Comparison of ENCODE assay signal across 17 cellular contexts in the genomic region with DNA sequence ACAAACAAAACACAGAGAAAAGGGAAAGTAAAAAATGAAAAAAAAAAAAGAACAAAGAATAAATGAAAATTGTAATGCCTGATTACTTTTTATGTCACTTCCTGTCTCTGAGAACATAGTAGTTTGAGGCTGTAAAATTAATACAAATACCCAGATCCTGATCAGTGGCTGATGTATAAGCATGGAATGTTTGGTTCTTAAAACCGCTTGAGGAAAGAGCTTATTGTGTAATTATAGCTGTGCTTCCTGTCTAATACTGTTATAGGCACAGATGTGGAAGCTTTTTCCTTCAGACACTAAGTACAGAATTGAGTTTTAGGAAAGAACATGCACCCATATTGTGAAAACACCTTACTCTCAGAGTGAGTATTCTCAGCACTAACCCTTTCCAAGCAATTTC.
A peak's percentile ranks its signal among the peaks of the same experiment; 100 is the strongest.
DNase-seq lines count a peak whose midpoint lies in the region; ATAC-seq, FAIRE-seq and TF ChIP-seq lines count a peak whose summit lies in the region.
"Had no signal": no experiment of that assay in that cellular context is flagged by ENCODE, and none has a peak within 500 bp of the region (broad histone marks: within the 10 kb centered on the region; RNA-seq: fewer than 3 reads in every experiment).

No MANE protein-coding gene starts in this region.

- H3K4me2 ChIP-seq in Loucy (ENCODE audit: low read depth, low read length, poor library complexity, severe bottlenecking): no peak overlapping the region
- H3K4me2 ChIP-seq in hepatocyte: no peak overlapping the region

- H2AFZ ChIP-seq in Loucy (ENCODE audit: low read length): peak overlapping the region; percentile 79; the same call in 1 of the 2 replicates
- H2AFZ ChIP-seq in hepatocyte: peak overlapping the region; percentile 29

- H3K27me3 ChIP-seq in Loucy (ENCODE audit: insufficient read depth, low read length, poor library complexity, severe bottlenecking) (no peaks in the 10 kb centered on the region), bronchial epithelial cell (ENCODE audit: control insufficient read depth, insufficient read depth, low read length) (no peaks in the 10 kb centered on the region), hepatocyte (no peaks in the 10 kb centered on the region), upper lobe of left lung (no peaks in the 10 kb centered on the region)
- H3K27me3 ChIP-seq: stomach, uterus had no signal

- H3K27ac ChIP-seq in hepatocyte (no peak overlapping the region), upper lobe of left lung (no peak overlapping the region)
- H3K27ac ChIP-seq: HL-60, stomach, uterus, WERI-Rb-1 had no signal

- H3K9ac ChIP-seq in Loucy (ENCODE audit: low read depth, low read length, poor library complexity, severe bottlenecking): no peak overlapping the region

- intact Hi-C loops in Right ventricle myocardium inferior (cut with DNase I): no loop called here

- WGBS in hepatocyte (ENCODE audit: low lambda C conversion rate, missing lambda C conversion rate): 35% methylated on average over 1 of the region's 1 CpG
- WGBS in upper lobe of left lung, 2 donors: 3 to 8% methylated on average over 1 of the region's 1 CpG

- H3K79me2 ChIP-seq in Loucy (ENCODE audit: insufficient read depth, low read length): no peaks in the 10 kb centered on the region
- no peaks in the 10 kb centered on the region for H3K79me2 ChIP-seq in hepatocyte

- H3K36me3 ChIP-seq in Loucy (ENCODE audit: insufficient read depth, low read length): no peaks in the 10 kb centered on the region
- H3K36me3 ChIP-seq in bronchial epithelial cell (ENCODE audit: control insufficient read depth, insufficient read depth, low read length): no peaks in the 10 kb centered on the region
- H3K36me3 ChIP-seq in hepatocyte (replicated peaks; ENCODE audit: insufficient read depth, low read depth): no peaks in the 10 kb centered on the region
- no peaks in the 10 kb centered on the region for H3K36me3 ChIP-seq in upper lobe of left lung
- H3K36me3 ChIP-seq: stomach, uterus, WERI-Rb-1 had no signal

- H3K9me2 ChIP-seq in Loucy (replicated peaks; ENCODE audit: low read depth, low read length): no peaks in the 10 kb centered on the region
- H3K9me2 ChIP-seq in hepatocyte (replicated peaks; ENCODE audit: insufficient read depth): no peaks in the 10 kb centered on the region

- FAIRE-seq in bronchial epithelial cell (lab: Jason Lieb, UNC): no peak
- FAIRE-seq: islet of Langerhans had no signal

- no peak for TF ChIP-seq EP300 in upper lobe of left lung (IDR thresholded peaks at IDR 0.05)

- ATAC-seq in upper lobe of left lung (ENCODE audit: low FRiP score in 2 of 2): no peak
- ATAC-seq in GM21447 (IDR thresholded peaks at IDR 0.05; ENCODE audit: unreplicated experiment): no peak
- no peak for ATAC-seq in Right ventricle myocardium inferior

- TF ChIP-seq POLR2A in upper lobe of left lung (IDR thresholded peaks at IDR 0.05): no peak

- TF ChIP-seq CTCF in AG10803 (conservative IDR thresholded peaks at IDR 0.05; ENCODE audit: low read length) (no peak), Loucy (conservative IDR thresholded peaks at IDR 0.05; ENCODE audit: low read length) (no peak), bronchial epithelial cell (IDR thresholded peaks at IDR 0.05; ENCODE audit: insufficient read depth, low read length, severe bottlenecking) (no peak), hepatocyte (IDR thresholded peaks at IDR 0.05; ENCODE audit: poor library complexity) (no peak), upper lobe of left lung (IDR thresholded peaks at IDR 0.05) (no peak)

- H3F3A ChIP-seq in Loucy (ENCODE audit: low read depth): no peaks in the 10 kb centered on the region

- DNase-seq in AG10803 (ENCODE audit: low read depth) (peak; percentile 65), bronchial epithelial cell (ENCODE audit: low read depth) (peak; percentile 51), hepatocyte (ENCODE audit: low spot score) (no peak), NOMO-1 treated with dmso at 0.1 percent for 144 hours (lab: John Stamatoyannopoulos, UW; ENCODE audit: unreplicated experiment) (no peak), upper lobe of left lung (no peak), Right ventricle myocardium inferior (ENCODE audit: missing footprints) (no peak)
- DNase-seq: NCI-H2081 treated with DMSO at 0.1 percent for 48 hours, NCI-H526 treated with DMSO at 0.1 percent for 48 hours, nephron progenitor cell, retina, stomach, uterus, WERI-Rb-1 had no signal

- H3K9me3 ChIP-seq in Loucy (ENCODE audit: insufficient read depth, low read depth, low read length): no peaks in the 10 kb centered on the region
- no peaks in the 10 kb centered on the region for H3K9me3 ChIP-seq in hepatocyte (ENCODE audit: low read depth)
- no peaks in the 10 kb centered on the region for H3K9me3 ChIP-seq in upper lobe of left lung
- H3K9me3 ChIP-seq: stomach, uterus had no signal

- H3K4me3 ChIP-seq in AG10803 (ENCODE audit: low read length) (no peak overlapping the region), Loucy (ENCODE audit: low read length, poor library complexity, severe bottlenecking) (no peak overlapping the region), bronchial epithelial cell (ENCODE audit: low read depth, low read length) (no peak overlapping the region), hepatocyte (no peak overlapping the region), upper lobe of left lung (no peak overlapping the region)
- H3K4me3 ChIP-seq: stomach, uterus had no signal

- H4K20me1 ChIP-seq in Loucy (ENCODE audit: insufficient read depth, low read length, poor library complexity, severe bottlenecking): no peaks in the 10 kb centered on the region
- H4K20me1 ChIP-seq in hepatocyte (ENCODE audit: insufficient read depth, poor library complexity, severe bottlenecking): no peaks in the 10 kb centered on the region

- H3K4me1 ChIP-seq in Loucy (ENCODE audit: insufficient read depth, low read length, poor library complexity, severe bottlenecking): peaks cover 6% of the 10 kb centered on the region
- H3K4me1 ChIP-seq in hepatocyte (ENCODE audit: insufficient read depth): no peaks in the 10 kb centered on the region
- no peaks in the 10 kb centered on the region for H3K4me1 ChIP-seq in upper lobe of left lung
- H3K4me1 ChIP-seq: stomach, uterus had no signal

Comparison
In these comparisons a context has a peak if more than half of its experiments do, and no peak if none do; other contexts are left out.
1. DNase-seq: peak in AG10803 (single experiment) and bronchial epithelial cell (single experiment); none in hepatocyte (single experiment), NOMO-1 treated with dmso at 0.1 percent for 144 hours (single experiment), upper lobe of left lung (0 of 2) and Right ventricle myocardium inferior (single experiment).